In genomic region chrX:119482497-119483480, GRCh38 we compare ENCODE assay signal across 8 cellular contexts. TPM values are rescaled to one million over a fixed set of nuclear protein-coding genes. Genes with fewer than 3 reads are reported as not detected.
DNase-seq lines count a peak whose midpoint lies in the region; ATAC-seq, FAIRE-seq and TF ChIP-seq lines count a peak whose summit lies in the region.

No MANE protein-coding gene starts in this region.

- TF ChIP-seq CTCF in osteocyte (IDR thresholded peaks at IDR 0.05), result peak; percentile 75
- peak; percentile 53 to 74 (median 62) for TF ChIP-seq CTCF in tibial nerve (IDR thresholded peaks at IDR 0.05)

- H3K9me3 ChIP-seq in tibial nerve, result no peaks in the 10 kb centered on the region

- DNase-seq in AML-193 (lab: John Stamatoyannopoulos, UW), result peak; percentile 54 to 62
- DNase-seq in RCC 7860 (ENCODE audit: low spot score), result peak; percentile 3
- peak; percentile 47 for DNase-seq in activated gamma-delta T cell treated with Interleukin-2 at 50 U/mL for 16 hours
- DNase-seq in globus pallidus (ENCODE audit: low spot score), result peak; percentile 29
- DNase-seq in osteocyte (ENCODE audit: extremely low spot score, unreplicated experiment), result peak; percentile 89
- DNase-seq in tibial nerve (ENCODE audit: low spot score in 2 of 2), result peak; percentile 29

- TF ChIP-seq POLR2A in tibial nerve (IDR thresholded peaks at IDR 0.05), result no peak

- H3K9me3 Mint-ChIP-seq in osteocyte (ENCODE audit: unreplicated experiment), result peaks cover 8% of the 10 kb centered on the region

- FAIRE-seq in RCC 7860 (lab: Jason Lieb, UNC), result no peak

- H3K4me3 Mint-ChIP-seq in osteocyte (ENCODE audit: unreplicated experiment), result peak overlapping the region; percentile 76

- no peaks in the 10 kb centered on the region for H3K27me3 Mint-ChIP-seq in osteocyte (ENCODE audit: unreplicated experiment)

- ATAC-seq in GM19023 (IDR thresholded peaks at IDR 0.05; ENCODE audit: unreplicated experiment) (peak; percentile 85), HG03196 (IDR thresholded peaks at IDR 0.05; ENCODE audit: unreplicated experiment) (peak; percentile 80)

- H3K27ac Mint-ChIP-seq in osteocyte (ENCODE audit: unreplicated experiment), result peak overlapping the region; percentile 66

- WGBS in tibial nerve, 2 donors, result 16 to 44% methylated on average over 25 to 48 of the region's 48 CpGs

- H3K27ac ChIP-seq in tibial nerve, result peak overlapping the region in 3 of 4 donors; percentile 45 to 68 (median 48)

- no peaks in the 10 kb centered on the region for H3K27me3 ChIP-seq in tibial nerve

- no peaks in the 10 kb centered on the region for H3K36me3 ChIP-seq in tibial nerve

- no peak for TF ChIP-seq EP300 in tibial nerve (IDR thresholded peaks at IDR 0.05)

- peak overlapping the region; percentile 10 to 51 (median 43) for H3K4me3 ChIP-seq in tibial nerve

- H3K4me1 Mint-ChIP-seq in osteocyte (ENCODE audit: unreplicated experiment), result peaks cover 8% of the 10 kb centered on the region

- H3K4me1 ChIP-seq in tibial nerve, result no peaks in the 10 kb centered on the region

- no peaks in the 10 kb centered on the region for H3K36me3 Mint-ChIP-seq in osteocyte (ENCODE audit: unreplicated experiment)

RNA-seq across cellular contexts. Expression of gene SLC25A5, which starts 14.5 kb away (rescaled TPM):
- total RNA-seq in osteocyte (245 TPM in 2 replicates), tibial nerve (100 to 1,000 TPM in 2 of 4 donors, 10 to 100 TPM in 2; 79.3 to 176 (median 93.3) TPM)

Comparison
In these comparisons a context has a peak if more than half of its experiments do, and no peak if none do; other contexts are left out.
1. Peak in every context shown above with its lines: DNase-seq, ATAC-seq, H3K4me3 ChIP-seq and H3K27ac ChIP-seq.
2. DNase-seq: peak in every context shown above with its lines; median percentile 89 in osteocyte; 58 in AML-193; 47 in activated gamma-delta T cell treated with Interleukin-2 at 50 U/mL for 16 hours; 29 in globus pallidus; 29 in tibial nerve; 3 in RCC 7860.